ENCODE assay signal across 9 cellular contexts in genomic region chr4:38858097-38858420, GRCh38. TPM values are rescaled to one million over a fixed set of nuclear protein-coding genes. Genes with fewer than 3 reads are reported as not detected.
DNase-seq lines count a peak whose midpoint lies in the region; ATAC-seq and TF ChIP-seq lines count a peak whose summit lies in the region.
"Had no signal": no experiment of that assay in that cellular context is flagged by ENCODE, and none has a peak within 500 bp of the region (broad histone marks: within the 10 kb centered on the region; RNA-seq: fewer than 3 reads in every experiment).

No MANE protein-coding gene starts in this region.

- H3K4me1 ChIP-seq in SJSA1 (replicated peaks) (peaks cover 15% of the 10 kb centered on the region), esophagus squamous epithelium (peaks cover 7 to 24% (median 8%) of the 10 kb centered on the region in 3 donors), smooth muscle cell (ENCODE audit: low read depth) (no peaks in the 10 kb centered on the region)

- WGBS in esophagus squamous epithelium, 2 donors: 22 to 47% methylated on average over 3 of the region's 3 CpGs
- 24% methylated on average over 3 of the region's 3 CpGs for WGBS in smooth muscle cell (ENCODE audit: low lambda C conversion rate)

- no peak for TF ChIP-seq CTCF in esophagus squamous epithelium (IDR thresholded peaks at IDR 0.05)
- TF ChIP-seq CTCF in smooth muscle cell (IDR thresholded peaks at IDR 0.05; ENCODE audit: borderline replicate concordance, insufficient read depth, poor library complexity, severe bottlenecking): no peak
- no peak for TF ChIP-seq CTCF in GM20000 (IDR thresholded peaks at IDR 0.05; ENCODE audit: extremely low read depth, missing control alignments)

- H3K27me3 ChIP-seq in SJSA1 (replicated peaks): no peaks in the 10 kb centered on the region
- no peaks in the 10 kb centered on the region for H3K27me3 ChIP-seq in esophagus squamous epithelium
- no peaks in the 10 kb centered on the region for H3K27me3 ChIP-seq in smooth muscle cell (ENCODE audit: low read depth)

- DNase-seq in SJSA1 (ENCODE audit: low read depth in 1 of 2, low spot score in 2 of 2) (no peak), esophagus squamous epithelium (lab: John Stamatoyannopoulos, UW) (no peak), smooth muscle cell (lab: John Stamatoyannopoulos, UW; ENCODE audit: unreplicated experiment) (no peak), GM20000 (ENCODE audit: low spot score) (no peak), germinal center (ENCODE audit: low spot score) (no peak), NCI-H1092 (lab: John Stamatoyannopoulos, UW) (no peak)
- DNase-seq: activated CD4-positive, alpha-beta T cell treated with anti-CD3 and anti-CD28 coated beads for 1 hour had no signal

- no peak overlapping the region for H2AFZ ChIP-seq in smooth muscle cell (ENCODE audit: low read depth)

- H3K27ac ChIP-seq in SJSA1: peak overlapping the region; percentile 82
- peak overlapping the region; percentile 75 to 85 (median 82) for H3K27ac ChIP-seq in esophagus squamous epithelium
- H3K27ac ChIP-seq in smooth muscle cell (ENCODE audit: low read depth): peak overlapping the region; percentile 95

- H3K9ac ChIP-seq in smooth muscle cell (ENCODE audit: low read depth): peak overlapping the region; percentile 78

- no peaks in the 10 kb centered on the region for H3K36me3 ChIP-seq in SJSA1
- H3K36me3 ChIP-seq in esophagus squamous epithelium: no peaks in the 10 kb centered on the region
- no peaks in the 10 kb centered on the region for H3K36me3 ChIP-seq in smooth muscle cell (ENCODE audit: low read depth)

- intact Hi-C loops in esophagus squamous epithelium (cut with DNase I): no loop called here

- peak overlapping the region; percentile 80 for H3K4me2 ChIP-seq in smooth muscle cell

- no peaks in the 10 kb centered on the region for H3K79me2 ChIP-seq in smooth muscle cell (ENCODE audit: low read depth)

- peaks cover 6% of the 10 kb centered on the region for H3F3A ChIP-seq in smooth muscle cell (ENCODE audit: low read depth)

- ATAC-seq in GM18505 (IDR thresholded peaks at IDR 0.05; ENCODE audit: unreplicated experiment): no peak
- no peak for ATAC-seq in HG02798 (IDR thresholded peaks at IDR 0.05; ENCODE audit: poor library complexity, unreplicated experiment)

- H3K9me3 ChIP-seq in SJSA1 (replicated peaks) (no peaks in the 10 kb centered on the region), esophagus squamous epithelium (no peaks in the 10 kb centered on the region), smooth muscle cell (replicated peaks; ENCODE audit: low read depth) (no peaks in the 10 kb centered on the region)

- H3K4me3 ChIP-seq in SJSA1 (no peak overlapping the region), esophagus squamous epithelium (peak overlapping the region in 1 of 4 donors; percentile 54), smooth muscle cell (no peak overlapping the region)

- no peaks in the 10 kb centered on the region for H4K20me1 ChIP-seq in smooth muscle cell (ENCODE audit: low read depth)

- TF ChIP-seq POLR2A in GM18505 (IDR thresholded peaks at IDR 0.05; ENCODE audit: borderline replicate concordance, extremely low read depth, insufficient read depth, insufficient read length) (peak; percentile 5), esophagus squamous epithelium (IDR thresholded peaks at IDR 0.05) (no peak)

RNA-seq across cellular contexts. Expression of gene TLR6, which starts 1.4 kb away (rescaled TPM):
- total RNA-seq in SJSA1 (2014; rRNA removed; shearing (Covaris generic)): 0.28 and 1.5 TPM in 2 replicates
- 1 to 10 TPM; 1.1 to 3.3 (median 2.5) TPM for total RNA-seq in esophagus squamous epithelium
- 4.4 and 8.9 TPM in 2 replicates for total RNA-seq in smooth muscle cell
- 0.17 and 0.89 TPM in 2 replicates for polyA plus RNA-seq in smooth muscle cell

RNA-seq across cellular contexts. Expression of gene FAM114A1, which starts 9.5 kb away (rescaled TPM):
- 69.5 and 89.1 TPM in 2 replicates for total RNA-seq in SJSA1 (2014; rRNA removed; shearing (Covaris generic))
- total RNA-seq in esophagus squamous epithelium (10 to 100 TPM; 36.7 to 80.9 (median 69.2) TPM), smooth muscle cell (226 and 363 TPM in 2 replicates)
- polyA plus RNA-seq in smooth muscle cell: 207 and 213 TPM in 2 replicates

RNA-seq across cellular contexts. Expression of gene TLR1, which starts 53.5 kb away (rescaled TPM):
- total RNA-seq in SJSA1 (2014; rRNA removed; shearing (Covaris generic)): 0.41 and 1.1 TPM in 2 replicates
- total RNA-seq in esophagus squamous epithelium (10 to 100 TPM in 2 of 4 donors, 1 to 10 TPM in 2; 2.5 to 11.3 (median 10.3) TPM), smooth muscle cell (2.0 and 8.4 TPM in 2 replicates)
- polyA plus RNA-seq in smooth muscle cell: 0.54 and 0.99 TPM in 2 replicates
